ENCODE assay signal across 21 cellular contexts in the genomic region with DNA sequence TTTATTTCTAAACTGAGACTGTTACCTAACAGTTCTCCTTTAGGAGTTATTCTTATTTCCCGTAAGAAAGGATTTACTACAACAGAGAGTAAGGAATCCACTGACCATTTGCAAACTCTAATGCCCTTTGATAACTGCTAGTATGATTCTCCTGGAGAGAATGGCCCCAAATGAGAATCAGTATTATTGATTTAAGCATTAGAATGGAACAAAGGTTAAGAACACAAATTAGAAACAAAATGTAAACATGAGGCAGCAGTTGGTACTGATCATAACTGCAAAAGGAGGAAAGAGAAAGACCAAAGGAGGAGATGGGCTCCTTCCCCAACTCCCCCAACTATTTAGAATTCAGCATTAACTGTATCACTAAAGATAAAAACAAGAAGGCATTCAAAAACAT. TPM values are rescaled to one million over a fixed set of nuclear protein-coding genes. Genes with fewer than 3 reads are reported as not detected.
DNase-seq lines count a peak whose midpoint lies in the region; ATAC-seq lines count a peak whose summit lies in the region.
"Had no signal": no experiment of that assay in that cellular context is flagged by ENCODE, and none has a peak within 500 bp of the region (broad histone marks: within the 10 kb centered on the region; RNA-seq: fewer than 3 reads in every experiment).

No MANE protein-coding gene starts in this region.

- peak; percentile 52 for ATAC-seq in left lobe of liver
- ATAC-seq in stimulated activated memory B cell treated with anti-CD40 and anti-IgM and Interleukin-4, amounts not matched to agents 10 μg/mL and 1 μg/mL and 100 μg/mL, for 72 hours: no peak
- ATAC-seq in GM21786 (IDR thresholded peaks at IDR 0.05; ENCODE audit: unreplicated experiment): no peak
- ATAC-seq: A549, PC-3 had no signal

- DNase-seq in activated naive CD4-positive, alpha-beta T cell treated with Interleukin-2 at 50 U/mL for 16 hours: no peak
- DNase-seq in SK-N-MC (ENCODE audit: low read depth, low spot score) (no peak), left lobe of liver (ENCODE audit: low spot score) (no peak), iPS-NIHi11 (ENCODE audit: low spot score) (no peak)
- DNase-seq in activated T-cell treated with anti-CD3 and anti-CD28 coated beads, Interleukin-2, amount 50 U/mL, for 48 hours: no peak
- DNase-seq: C1 segment of cervical spinal cord, Caco-2, DMS153, H9, Karpas-422, MG63, NCI-H1092 treated with DMSO at 0.1 percent for 48 hours, NCI-H187, NCI-H345, NCI-H82, PC-3 had no signal

- H3K9ac ChIP-seq in SK-N-MC (ENCODE audit: insufficient read length): no peak overlapping the region

- H3K9me3 ChIP-seq in SK-N-MC (ENCODE audit: low read depth, low read length): no peaks in the 10 kb centered on the region
- H3K9me3 ChIP-seq: A549, Caco-2, MG63 had no signal

- peaks cover 34% of the 10 kb centered on the region for H3K4me1 Mint-ChIP-seq in activated naive CD4-positive, alpha-beta T cell treated with anti-CD3 and anti-CD28 coated beads, Interleukin-2, amount 50 U/mL, for 24 hours
- peaks cover 21% of the 10 kb centered on the region for H3K4me1 Mint-ChIP-seq in stimulated activated memory B cell treated with anti-CD40 and anti-IgM and Interleukin-4, amounts not matched to agents 10 μg/mL and 1 μg/mL and 100 μg/mL, for 72 hours

- H3K4me3 Mint-ChIP-seq in activated naive CD4-positive, alpha-beta T cell treated with anti-CD3 and anti-CD28 coated beads, Interleukin-2, amount 50 U/mL, for 24 hours: no peak overlapping the region
- H3K4me3 Mint-ChIP-seq in stimulated activated memory B cell treated with anti-CD40 and anti-IgM and Interleukin-4, amounts not matched to agents 10 μg/mL and 1 μg/mL and 100 μg/mL, for 72 hours: no peak overlapping the region
- H3K4me3 Mint-ChIP-seq: H9 had no signal

- H3K9me3 Mint-ChIP-seq in activated naive CD4-positive, alpha-beta T cell treated with anti-CD3 and anti-CD28 coated beads, Interleukin-2, amount 50 U/mL, for 24 hours: no peaks in the 10 kb centered on the region
- no peaks in the 10 kb centered on the region for H3K9me3 Mint-ChIP-seq in stimulated activated memory B cell treated with anti-CD40 and anti-IgM and Interleukin-4, amounts not matched to agents 10 μg/mL and 1 μg/mL and 100 μg/mL, for 72 hours
- H3K9me3 Mint-ChIP-seq: H9 had no signal

- H3K27me3 Mint-ChIP-seq in activated naive CD4-positive, alpha-beta T cell treated with anti-CD3 and anti-CD28 coated beads, Interleukin-2, amount 50 U/mL, for 24 hours: no peaks in the 10 kb centered on the region
- no peaks in the 10 kb centered on the region for H3K27me3 Mint-ChIP-seq in stimulated activated memory B cell treated with anti-CD40 and anti-IgM and Interleukin-4, amounts not matched to agents 10 μg/mL and 1 μg/mL and 100 μg/mL, for 72 hours

- H3K36me3 ChIP-seq in SK-N-MC (ENCODE audit: insufficient read depth, low read length): peaks cover 88% of the 10 kb centered on the region

- H3K36me3 Mint-ChIP-seq in activated naive CD4-positive, alpha-beta T cell treated with anti-CD3 and anti-CD28 coated beads, Interleukin-2, amount 50 U/mL, for 24 hours: peaks cover 5% of the 10 kb centered on the region
- peaks cover 35% of the 10 kb centered on the region for H3K36me3 Mint-ChIP-seq in stimulated activated memory B cell treated with anti-CD40 and anti-IgM and Interleukin-4, amounts not matched to agents 10 μg/mL and 1 μg/mL and 100 μg/mL, for 72 hours

- H3K27ac ChIP-seq in SK-N-MC: peak overlapping the region; percentile 17; the same call in 1 of the 2 replicates
- H3K27ac ChIP-seq: A549, RWPE1 had no signal

- H3K27ac Mint-ChIP-seq in activated naive CD4-positive, alpha-beta T cell treated with anti-CD3 and anti-CD28 coated beads, Interleukin-2, amount 50 U/mL, for 24 hours: peak overlapping the region; percentile 41
- peak overlapping the region; percentile 8 for H3K27ac Mint-ChIP-seq in stimulated activated memory B cell treated with anti-CD40 and anti-IgM and Interleukin-4, amounts not matched to agents 10 μg/mL and 1 μg/mL and 100 μg/mL, for 72 hours

- H3K4me3 ChIP-seq in SK-N-MC: no peak overlapping the region
- H3K4me3 ChIP-seq: A549, MG63 had no signal

RNA-seq across cellular contexts. Expression of a gene that starts 30.7 kb away (rescaled TPM):
- total RNA-seq in left lobe of liver: 8.2 TPM

RNA-seq across cellular contexts. Expression of a gene that starts 57.4 kb away (rescaled TPM):
- 12.9 TPM for total RNA-seq in left lobe of liver
